Comparison of ENCODE assay signal across 18 cellular contexts in genomic region chr1:213820362-213821149, GRCh38.
DNase-seq lines count a peak whose midpoint lies in the region; ATAC-seq, FAIRE-seq and TF ChIP-seq lines count a peak whose summit lies in the region.
"Had no signal": no experiment of that assay in that cellular context is flagged by ENCODE, and none has a peak within 500 bp of the region (broad histone marks: within the 10 kb centered on the region; RNA-seq: fewer than 3 reads in every experiment).

No MANE protein-coding gene starts in this region.

- H3K27me3 ChIP-seq in DND-41 (ENCODE audit: insufficient read depth, low read length, poor library complexity): no peaks in the 10 kb centered on the region
- H3K27me3 ChIP-seq in hepatocyte: no peaks in the 10 kb centered on the region

- H4K20me1 ChIP-seq in DND-41 (ENCODE audit: insufficient read depth, low read length) (no peaks in the 10 kb centered on the region), hepatocyte (ENCODE audit: insufficient read depth, poor library complexity, severe bottlenecking) (no peaks in the 10 kb centered on the region)

- TF ChIP-seq CTCF in DND-41 (IDR thresholded peaks at IDR 0.05; ENCODE audit: borderline replicate concordance, extremely low read depth, low read length, poor library complexity, severe bottlenecking): no peak
- TF ChIP-seq CTCF in hepatocyte (IDR thresholded peaks at IDR 0.05; ENCODE audit: poor library complexity): no peak

- H2AFZ ChIP-seq in DND-41 (ENCODE audit: low read depth, low read length): no peak overlapping the region
- H2AFZ ChIP-seq in hepatocyte: no peak overlapping the region

- FAIRE-seq in frontal cortex (lab: Jason Lieb, UNC): no peak
- FAIRE-seq: bronchial epithelial cell, H54, islet of Langerhans had no signal

- no peaks in the 10 kb centered on the region for H3K9me2 ChIP-seq in hepatocyte (replicated peaks; ENCODE audit: insufficient read depth)

- H3K4me3 ChIP-seq in DND-41 (ENCODE audit: low read depth in 1 of 2, low read length in 2 of 2) (no peak overlapping the region), hepatocyte (no peak overlapping the region)

- H3K79me2 ChIP-seq in DND-41 (ENCODE audit: insufficient read depth, low read length) (no peaks in the 10 kb centered on the region), hepatocyte (no peaks in the 10 kb centered on the region)

- H3K4me1 ChIP-seq in DND-41 (ENCODE audit: insufficient read depth, low read length) (no peaks in the 10 kb centered on the region), hepatocyte (ENCODE audit: insufficient read depth) (no peaks in the 10 kb centered on the region)

- peak; percentile 39; the same call in 2 of the 3 replicates for ATAC-seq in DND-41 (ENCODE audit: insufficient read depth, low read depth)
- ATAC-seq in HG03469 (IDR thresholded peaks at IDR 0.05; ENCODE audit: unreplicated experiment): no peak
- no peak for ATAC-seq in HG03457 (IDR thresholded peaks at IDR 0.05; ENCODE audit: unreplicated experiment)
- ATAC-seq: activated CD8-positive, alpha-beta memory T cell treated with anti-CD3 and anti-CD28 coated beads, Interleukin-2, amount 10 ng/mL, durations not matched to agents 7 days and 5 days; naive thymus-derived CD4-positive, alpha-beta T cell; sciatic nerve had no signal

- no peak overlapping the region for H3K9ac ChIP-seq in DND-41 (ENCODE audit: low read depth, low read length)

- no peaks in the 10 kb centered on the region for H3K36me3 ChIP-seq in DND-41 (ENCODE audit: insufficient read depth, low read length)
- H3K36me3 ChIP-seq in hepatocyte (replicated peaks; ENCODE audit: insufficient read depth, low read depth): no peaks in the 10 kb centered on the region

- 82% methylated on average over 9 of the region's 9 CpGs for WGBS in hepatocyte (ENCODE audit: low lambda C conversion rate, missing lambda C conversion rate)

- H3K4me2 ChIP-seq in DND-41 (ENCODE audit: insufficient read depth, low read length): no peak overlapping the region
- no peak overlapping the region for H3K4me2 ChIP-seq in hepatocyte

- H3K9me3 ChIP-seq in DND-41 (ENCODE audit: insufficient read depth, low read length, severe bottlenecking): no peaks in the 10 kb centered on the region
- H3K9me3 ChIP-seq in hepatocyte (ENCODE audit: low read depth): no peaks in the 10 kb centered on the region

- peak; percentile 62 for DNase-seq in COR-L47 (lab: John Stamatoyannopoulos, UW)
- DNase-seq in DND-41: no peak
- DNase-seq in NCI-H345 (lab: John Stamatoyannopoulos, UW): peak; percentile 79
- DNase-seq in hepatocyte (ENCODE audit: low spot score): peak; percentile 28
- DNase-seq in frontal cortex (ENCODE audit: low spot score in 2 of 2): no peak
- DNase-seq: activated CD4-positive, alpha-beta T cell treated with anti-CD3 and anti-CD28 coated beads for 48 hours; activated CD8-positive, alpha-beta memory T cell treated with anti-CD3 and anti-CD28 coated beads, Interleukin-2, amount 10 ng/mL, durations not matched to agents 7 days and 5 days; GDM1; hippocampal formation; mesendoderm; naive thymus-derived CD4-positive, alpha-beta T cell; NCI-H1930 had no signal

- no peak overlapping the region for H3K27ac ChIP-seq in DND-41 (ENCODE audit: low read length)
- no peak overlapping the region for H3K27ac ChIP-seq in hepatocyte

Comparison
In these comparisons a context has a peak if more than half of its experiments do, and no peak if none do; other contexts are left out.
1. DNase-seq: peak in COR-L47 (single experiment), NCI-H345 (single experiment) and hepatocyte (single experiment); none in DND-41 (single experiment) and frontal cortex (0 of 2).